10 cellular contexts compared by ENCODE assay signal in genomic region chr9:95629585-95629984, GRCh38.
"Had no signal": no experiment of that assay in that cellular context is flagged by ENCODE, and none has a peak within 500 bp of the region (broad histone marks: within the 10 kb centered on the region; RNA-seq: fewer than 3 reads in every experiment).

No MANE protein-coding gene starts in this region.

- H3K9ac ChIP-seq: GM23248, KMS-11 had no signal

- ATAC-seq: HCT116, HepG2 had no signal

- H3K4me1 ChIP-seq: HAP-1 had no signal

- H2AFZ ChIP-seq: GM23248 had no signal

- H3K4me3 ChIP-seq: GM23248, HAP-1 had no signal

- H3K4me2 ChIP-seq: KMS-11 had no signal

- DNase-seq: GM23248, GOT3, H7, HFFc6, KBM-7 had no signal

- H3K27ac ChIP-seq: GM23248, HL-60, KMS-11 had no signal

- H3K36me3 ChIP-seq: HAP-1 had no signal

- FAIRE-seq: HepG2 had no signal
